In genomic region chr17:74353446-74354060, GRCh38 we compare ENCODE assay signal across 1 cellular context.
TF ChIP-seq lines count a peak whose summit lies in the region.

No MANE protein-coding gene starts in this region.

TF ChIP-seq in H1, 55 proteins besides CTCF, POLR2A, EP300 and RAD21 (continued from another document):
- no peak for TF ChIP-seq POU5F1 (IDR thresholded peaks at IDR 0.05; ENCODE audit: low read depth, low read length)
